ENCODE assay signal across 13 cellular contexts in the genomic region with DNA sequence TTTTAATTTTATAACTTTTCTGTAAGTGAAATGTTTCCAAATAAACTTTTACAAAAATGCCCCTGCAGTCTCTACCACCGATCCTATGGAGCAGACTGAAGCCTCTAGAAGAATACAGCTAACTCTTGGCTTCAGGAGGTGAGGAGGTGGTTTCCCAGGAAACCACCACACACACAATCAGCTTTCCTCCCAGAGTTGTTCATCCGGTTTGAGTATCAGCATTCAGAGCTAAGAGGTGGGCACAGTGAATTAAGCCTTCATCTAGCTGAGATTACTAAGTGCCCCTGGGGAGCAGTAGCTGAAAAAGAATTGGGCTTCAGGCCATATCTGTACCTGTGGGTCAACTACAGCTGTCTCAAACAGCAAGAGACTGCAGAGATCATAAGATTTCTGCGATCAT.
DNase-seq lines count a peak whose midpoint lies in the region; ATAC-seq lines count a peak whose summit lies in the region.
"Had no signal": no experiment of that assay in that cellular context is flagged by ENCODE, and none has a peak within 500 bp of the region (broad histone marks: within the 10 kb centered on the region; RNA-seq: fewer than 3 reads in every experiment).

No MANE protein-coding gene starts in this region.

- H3K36me3 Mint-ChIP-seq in activated naive CD8-positive, alpha-beta T cell treated with anti-CD3 and anti-CD28 coated beads, Interleukin-2, amount 10 ng/mL, durations not matched to agents 7 days and 5 days, result peaks cover 29% of the 10 kb centered on the region
- H3K36me3 Mint-ChIP-seq in natural killer cell treated with Interleukin-12 subunit alpha and Interleukin-12 subunit beta and Interleukin-15 and Interleukin-18, amount 100 ng/mL, for 72 hours, result peaks cover 6% of the 10 kb centered on the region

- H3K4me1 Mint-ChIP-seq in activated naive CD8-positive, alpha-beta T cell treated with anti-CD3 and anti-CD28 coated beads, Interleukin-2, amount 10 ng/mL, durations not matched to agents 7 days and 5 days, result peaks cover 48% of the 10 kb centered on the region
- peaks cover 47 to 70% of the 10 kb centered on the region in 2 donors for H3K4me1 Mint-ChIP-seq in natural killer cell treated with Interleukin-12 subunit alpha and Interleukin-12 subunit beta and Interleukin-15 and Interleukin-18, amount 100 ng/mL, for 72 hours (ENCODE audit: low read depth in 2 of 2)

- POLR2A ChIA-PET in activated naive CD8-positive, alpha-beta T cell treated with anti-CD3 and anti-CD28 coated beads, Interleukin-2, amount 10 ng/mL, durations not matched to agents 7 days and 5 days (lab: Charles Lee), result interaction anchor here (0.6 kb wide), 1 partner anchor 1638 kb away, joined by 3 read pairs; no protein-coding TSS in a partner anchor

- H3K27ac Mint-ChIP-seq in activated naive CD8-positive, alpha-beta T cell treated with anti-CD3 and anti-CD28 coated beads, Interleukin-2, amount 10 ng/mL, durations not matched to agents 7 days and 5 days, result peak overlapping the region; percentile 19
- H3K27ac Mint-ChIP-seq in natural killer cell treated with Interleukin-12 subunit alpha and Interleukin-12 subunit beta and Interleukin-15 and Interleukin-18, amount 100 ng/mL, for 72 hours, result peak overlapping the region; percentile 92 to 95

- peak; percentile 49 for ATAC-seq in activated naive CD8-positive, alpha-beta T cell treated with anti-CD3 and anti-CD28 coated beads, Interleukin-2, amount 10 ng/mL, durations not matched to agents 7 days and 5 days (ENCODE audit: low read depth)
- peak; percentile 39 to 59 for ATAC-seq in natural killer cell treated with Interleukin-12 subunit alpha and Interleukin-12 subunit beta and Interleukin-15 and Interleukin-18, amount 100 ng/mL, for 72 hours
- ATAC-seq in GM19452 (IDR thresholded peaks at IDR 0.05; ENCODE audit: unreplicated experiment) (no peak), GM19467 (IDR thresholded peaks at IDR 0.05; ENCODE audit: unreplicated experiment) (no peak)

- H3K9me3 Mint-ChIP-seq in activated naive CD8-positive, alpha-beta T cell treated with anti-CD3 and anti-CD28 coated beads, Interleukin-2, amount 10 ng/mL, durations not matched to agents 7 days and 5 days, result no peaks in the 10 kb centered on the region
- H3K9me3 Mint-ChIP-seq in natural killer cell treated with Interleukin-12 subunit alpha and Interleukin-12 subunit beta and Interleukin-15 and Interleukin-18, amount 100 ng/mL, for 72 hours, result no peaks in the 10 kb centered on the region
- H3K9me3 Mint-ChIP-seq: activated T-cell treated with anti-CD3 and anti-CD28 coated beads, Interleukin-2, amount 50 U/mL, for 72 hours had no signal

- peak overlapping the region; percentile 65 for H3K4me3 Mint-ChIP-seq in activated naive CD8-positive, alpha-beta T cell treated with anti-CD3 and anti-CD28 coated beads, Interleukin-2, amount 10 ng/mL, durations not matched to agents 7 days and 5 days
- H3K4me3 Mint-ChIP-seq in natural killer cell treated with Interleukin-12 subunit alpha and Interleukin-12 subunit beta and Interleukin-15 and Interleukin-18, amount 100 ng/mL, for 72 hours, result peak overlapping the region; percentile 88
- H3K4me3 Mint-ChIP-seq: activated T-cell treated with anti-CD3 and anti-CD28 coated beads, Interleukin-2, amount 50 U/mL, for 72 hours had no signal

- H3K27me3 Mint-ChIP-seq in activated naive CD8-positive, alpha-beta T cell treated with anti-CD3 and anti-CD28 coated beads, Interleukin-2, amount 10 ng/mL, durations not matched to agents 7 days and 5 days, result no peaks in the 10 kb centered on the region
- no peaks in the 10 kb centered on the region for H3K27me3 Mint-ChIP-seq in natural killer cell treated with Interleukin-12 subunit alpha and Interleukin-12 subunit beta and Interleukin-15 and Interleukin-18, amount 100 ng/mL, for 72 hours

- DNase-seq in NCI-H1417 (lab: John Stamatoyannopoulos, UW), result peak in 2 of 3 experiments; percentile 37 to 73
- DNase-seq in NCI-H1417 treated with DMSO at 0.1 percent for 48 hours (lab: John Stamatoyannopoulos, UW), result no peak
- peak; percentile 6 for DNase-seq in NCI-H128 (lab: John Stamatoyannopoulos, UW; ENCODE audit: unreplicated experiment)
- DNase-seq in activated naive CD8-positive, alpha-beta T cell treated with anti-CD3 and anti-CD28 coated beads, Interleukin-2, amount 10 ng/mL, durations not matched to agents 7 days and 5 days, result no peak
- DNase-seq in natural killer cell treated with Interleukin-12 subunit alpha and Interleukin-12 subunit beta and Interleukin-15 and Interleukin-18, amount 100 ng/mL, for 72 hours (ENCODE audit: low spot score), result peak; percentile 65
- no peak for DNase-seq in stimulated activated naive CD4-positive, alpha-beta T cell (lab: John Stamatoyannopoulos, UW)
- DNase-seq: 8988T; activated T-cell treated with anti-CD3 and anti-CD28 coated beads, Interleukin-2, amount 50 U/mL, for 72 hours; KBM-7; NCI-H446; testis had no signal

Comparison
In these comparisons a context has a peak if more than half of its experiments do, and no peak if none do; other contexts are left out.
1. DNase-seq: peak in NCI-H1417 (2 of 3), NCI-H128 (single experiment) and natural killer cell treated with Interleukin-12 subunit alpha and Interleukin-12 subunit beta and Interleukin-15 and Interleukin-18, amount 100 ng/mL, for 72 hours (single experiment); none in NCI-H1417 treated with DMSO at 0.1 percent for 48 hours (single experiment), activated naive CD8-positive, alpha-beta T cell treated with anti-CD3 and anti-CD28 coated beads, Interleukin-2, amount 10 ng/mL, durations not matched to agents 7 days and 5 days (single experiment) and stimulated activated naive CD4-positive, alpha-beta T cell (0 of 6).
2. ATAC-seq: peak in activated naive CD8-positive, alpha-beta T cell treated with anti-CD3 and anti-CD28 coated beads, Interleukin-2, amount 10 ng/mL, durations not matched to agents 7 days and 5 days (single experiment) and natural killer cell treated with Interleukin-12 subunit alpha and Interleukin-12 subunit beta and Interleukin-15 and Interleukin-18, amount 100 ng/mL, for 72 hours (2 of 2); none in GM19452 (single experiment) and GM19467 (single experiment).